Comparison of ENCODE assay signal across 20 cellular contexts in the genomic region with DNA sequence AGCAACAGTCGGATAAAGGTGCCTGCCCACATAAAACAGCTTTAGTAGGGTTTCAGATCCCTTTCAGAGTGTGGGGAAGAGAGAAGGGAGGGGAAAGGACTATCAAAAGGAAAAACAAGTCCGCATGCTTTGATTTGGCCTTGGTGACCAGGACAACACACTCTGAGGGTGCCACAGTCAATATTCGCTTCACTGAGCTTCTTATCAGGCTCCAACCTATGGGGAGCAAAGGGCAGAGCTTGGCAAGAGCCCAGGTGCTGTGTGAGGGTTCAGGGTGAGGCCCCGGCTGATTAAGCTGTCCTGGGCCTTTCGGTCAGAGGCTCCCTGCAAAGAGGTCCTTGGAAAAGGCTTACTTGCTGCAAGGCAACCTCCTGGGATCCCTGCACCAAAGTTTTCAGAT.
DNase-seq lines count a peak whose midpoint lies in the region; ATAC-seq and TF ChIP-seq lines count a peak whose summit lies in the region.
"Had no signal": no experiment of that assay in that cellular context is flagged by ENCODE, and none has a peak within 500 bp of the region (broad histone marks: within the 10 kb centered on the region; RNA-seq: fewer than 3 reads in every experiment).

No MANE protein-coding gene starts in this region.

- no peaks in the 10 kb centered on the region for H3K9me2 ChIP-seq in hepatocyte (replicated peaks; ENCODE audit: insufficient read depth)

- no peaks in the 10 kb centered on the region for H3K27me3 ChIP-seq in right atrium auricular region
- no peaks in the 10 kb centered on the region for H3K27me3 ChIP-seq in hepatocyte
- H3K27me3 ChIP-seq in muscle layer of duodenum (ENCODE audit: low read depth, low read length): no peaks in the 10 kb centered on the region
- H3K27me3 ChIP-seq in transverse colon: no peaks in the 10 kb centered on the region
- H3K27me3 ChIP-seq in esophagus squamous epithelium: no peaks in the 10 kb centered on the region
- no peaks in the 10 kb centered on the region for H3K27me3 ChIP-seq in CD4-positive, alpha-beta T cell (ENCODE audit: control insufficient read depth, insufficient read depth, low read length)

- no peak overlapping the region for H3K4me3 Mint-ChIP-seq in activated T-cell treated with anti-CD3 and anti-CD28 coated beads, Interleukin-2, amount 50 U/mL, for 4 hours
- no peak overlapping the region for H3K4me3 Mint-ChIP-seq in CD4-positive, alpha-beta T cell
- H3K4me3 Mint-ChIP-seq: activated CD8-positive, alpha-beta T cell treated with anti-CD3 and anti-CD28 coated beads, Interleukin-2, amount 10 ng/mL, durations not matched to agents 7 days and 5 days; activated naive CD4-positive, alpha-beta T cell treated with anti-CD3 and anti-CD28 coated beads for 36 hours; activated T-cell treated with anti-CD3 and anti-CD28 coated beads, Interleukin-2, amount 50 U/mL, for 24 hours; immature natural killer cell; T-helper 17 cell had no signal

- no peak for TF ChIP-seq EP300 in transverse colon (IDR thresholded peaks at IDR 0.05; ENCODE audit: low read depth)

- H3K79me2 ChIP-seq in hepatocyte: no peaks in the 10 kb centered on the region

- peak; percentile 40 for ATAC-seq in Right ventricle myocardium superior (ENCODE audit: poor library complexity)
- no peak for ATAC-seq in activated T-cell treated with anti-CD3 and anti-CD28 coated beads, Interleukin-2, amount 50 U/mL, for 4 hours
- ATAC-seq in CD4-positive, alpha-beta T cell (ENCODE audit: poor library complexity): no peak
- ATAC-seq: activated CD8-positive, alpha-beta T cell treated with anti-CD3 and anti-CD28 coated beads, Interleukin-2, amount 10 ng/mL, durations not matched to agents 7 days and 5 days; T-helper 17 cell had no signal

- POLR2A ChIA-PET in CD4-positive, alpha-beta T cell (lab: Charles Lee): no interaction called here

- TF ChIP-seq CTCF in right atrium auricular region (IDR thresholded peaks at IDR 0.05): no peak
- TF ChIP-seq CTCF in hepatocyte (IDR thresholded peaks at IDR 0.05; ENCODE audit: poor library complexity): no peak
- TF ChIP-seq CTCF in transverse colon (IDR thresholded peaks at IDR 0.05): no peak
- no peak for TF ChIP-seq CTCF in esophagus squamous epithelium (IDR thresholded peaks at IDR 0.05)
- no peak for TF ChIP-seq CTCF in CD4-positive, alpha-beta T cell (IDR thresholded peaks at IDR 0.05)

- no peak overlapping the region for H3K27ac Mint-ChIP-seq in CD4-positive, alpha-beta T cell
- H3K27ac Mint-ChIP-seq: activated CD8-positive, alpha-beta T cell treated with anti-CD3 and anti-CD28 coated beads, Interleukin-2, amount 10 ng/mL, durations not matched to agents 7 days and 5 days; activated naive CD4-positive, alpha-beta T cell treated with anti-CD3 and anti-CD28 coated beads for 36 hours; activated T-cell treated with anti-CD3 and anti-CD28 coated beads, Interleukin-2, amount 50 U/mL, for 24 hours; immature natural killer cell; T-helper 17 cell had no signal

- H3K36me3 Mint-ChIP-seq in activated T-cell treated with anti-CD3 and anti-CD28 coated beads, Interleukin-2, amount 50 U/mL, for 4 hours (ENCODE audit: insufficient read depth): no peaks in the 10 kb centered on the region
- H3K36me3 Mint-ChIP-seq in CD4-positive, alpha-beta T cell (ENCODE audit: low read depth): no peaks in the 10 kb centered on the region
- H3K36me3 Mint-ChIP-seq: immature natural killer cell had no signal

- peaks cover 2% of the 10 kb centered on the region for H3K27me3 Mint-ChIP-seq in activated T-cell treated with anti-CD3 and anti-CD28 coated beads, Interleukin-2, amount 50 U/mL, for 4 hours (ENCODE audit: low read depth)
- H3K27me3 Mint-ChIP-seq in CD4-positive, alpha-beta T cell: no peaks in the 10 kb centered on the region

- intact Hi-C loops in Right ventricle myocardium superior (cut with DNase I) (no loop called here), transverse colon (cut with DNase I; ENCODE audit: low total_unique reads) (loop anchor here (10.0 kb wide), 1 partner anchor 247 kb away; no protein-coding TSS in a partner anchor), esophagus squamous epithelium (cut with DNase I) (no loop called here)
- intact Hi-C loops in CD4-positive, alpha-beta T cell (cut with DNase I, micrococcal nuclease): loop anchor here in 1 of 2 experiments (10.0 kb wide), 1 partner anchor 993 kb away; a partner anchor contains a TSS

- no peak overlapping the region for H3K27ac ChIP-seq in right atrium auricular region
- H3K27ac ChIP-seq in hepatocyte: peak overlapping the region; percentile 64
- H3K27ac ChIP-seq in muscle layer of duodenum (ENCODE audit: low read length): peak overlapping the region; percentile 58
- peak overlapping the region; percentile 77 to 81 (median 78) for H3K27ac ChIP-seq in transverse colon
- H3K27ac ChIP-seq in esophagus squamous epithelium: peak overlapping the region in 1 of 4 donors; percentile 41
- no peak overlapping the region for H3K27ac ChIP-seq in CD4-positive, alpha-beta T cell (ENCODE audit: low read depth, low read length)
- H3K27ac ChIP-seq: 22Rv1, coronary artery had no signal

- no peak overlapping the region for H3K4me3 ChIP-seq in right atrium auricular region
- H3K4me3 ChIP-seq in hepatocyte: no peak overlapping the region
- H3K4me3 ChIP-seq in muscle layer of duodenum (ENCODE audit: low read depth in 1 of 2, low read length in 2 of 2): no peak overlapping the region
- no peak overlapping the region for H3K4me3 ChIP-seq in transverse colon
- no peak overlapping the region for H3K4me3 ChIP-seq in esophagus squamous epithelium
- H3K4me3 ChIP-seq: coronary artery had no signal

- H3K4me1 ChIP-seq in right atrium auricular region: peaks cover 0 to 35% of the 10 kb centered on the region in 2 donors
- H3K4me1 ChIP-seq in hepatocyte (ENCODE audit: insufficient read depth): peaks cover 42% of the 10 kb centered on the region
- peaks cover 12 to 16% of the 10 kb centered on the region in 2 donors for H3K4me1 ChIP-seq in muscle layer of duodenum (ENCODE audit: control insufficient read depth in 1 of 2, insufficient read depth in 2 of 2, low read length in 2 of 2)
- H3K4me1 ChIP-seq in transverse colon: peaks cover 11 to 52% (median 27%) of the 10 kb centered on the region in 4 donors
- H3K4me1 ChIP-seq in esophagus squamous epithelium: peaks cover 5 to 47% (median 16%) of the 10 kb centered on the region in 3 donors

- no peaks in the 10 kb centered on the region for H3K9me3 Mint-ChIP-seq in activated T-cell treated with anti-CD3 and anti-CD28 coated beads, Interleukin-2, amount 50 U/mL, for 4 hours
- H3K9me3 Mint-ChIP-seq in CD4-positive, alpha-beta T cell: no peaks in the 10 kb centered on the region
- H3K9me3 Mint-ChIP-seq: activated naive CD4-positive, alpha-beta T cell treated with anti-CD3 and anti-CD28 coated beads for 36 hours; activated T-cell treated with anti-CD3 and anti-CD28 coated beads, Interleukin-2, amount 50 U/mL, for 24 hours; immature natural killer cell had no signal

- no peaks in the 10 kb centered on the region for H4K20me1 ChIP-seq in hepatocyte (ENCODE audit: insufficient read depth, poor library complexity, severe bottlenecking)

- CTCF ChIA-PET in CD4-positive, alpha-beta T cell (lab: Charles Lee): no interaction called here

- H2AFZ ChIP-seq in hepatocyte: no peak overlapping the region

- in situ Hi-C loops in transverse colon (cut with MboI; ENCODE audit: low pct_ligation_motif_present in 1 of 4, low pct_unique_long_range_greater_than_20kb in 1 of 4, low sequenced_read_pairs in 3 of 4): no loop called here

- H3K4me2 ChIP-seq in hepatocyte: peak overlapping the region; percentile 30

- whole genome bisulfite sequencing in hepatocyte (ENCODE audit: low lambda C conversion rate, missing lambda C conversion rate): 38% methylated on average over 5 of the region's 5 CpGs
- WGBS in transverse colon (ENCODE audit: low coverage in 1 of 2), 2 donors: 24 to 51% methylated on average over 3 to 5 of the region's 5 CpGs
- WGBS in esophagus squamous epithelium, 2 donors: 75 to 80% methylated on average over 2 to 3 of the region's 5 CpGs

- TF ChIP-seq POLR2A in transverse colon (IDR thresholded peaks at IDR 0.05) (no peak), esophagus squamous epithelium (IDR thresholded peaks at IDR 0.05) (no peak)

- H3K4me1 Mint-ChIP-seq in activated T-cell treated with anti-CD3 and anti-CD28 coated beads, Interleukin-2, amount 50 U/mL, for 4 hours (ENCODE audit: low read depth): peaks cover 5% of the 10 kb centered on the region
- peaks cover 5% of the 10 kb centered on the region for H3K4me1 Mint-ChIP-seq in CD4-positive, alpha-beta T cell (ENCODE audit: low read depth)
- H3K4me1 Mint-ChIP-seq: immature natural killer cell had no signal

- no peaks in the 10 kb centered on the region for H3K36me3 ChIP-seq in right atrium auricular region
- no peaks in the 10 kb centered on the region for H3K36me3 ChIP-seq in hepatocyte (replicated peaks; ENCODE audit: insufficient read depth, low read depth)
- H3K36me3 ChIP-seq in muscle layer of duodenum (ENCODE audit: control insufficient read depth in 1 of 2, insufficient read depth in 2 of 2, low read length in 2 of 2): no peaks in the 10 kb centered on the region
- no peaks in the 10 kb centered on the region for H3K36me3 ChIP-seq in transverse colon
- no peaks in the 10 kb centered on the region for H3K36me3 ChIP-seq in esophagus squamous epithelium

- H3K9me3 ChIP-seq in right atrium auricular region (no peaks in the 10 kb centered on the region), hepatocyte (ENCODE audit: low read depth) (no peaks in the 10 kb centered on the region), muscle layer of duodenum (ENCODE audit: control insufficient read depth in 1 of 2, low read length in 2 of 2) (no peaks in the 10 kb centered on the region), transverse colon (no peaks in the 10 kb centered on the region), esophagus squamous epithelium (no peaks in the 10 kb centered on the region)
- no peaks in the 10 kb centered on the region for H3K9me3 ChIP-seq in CD4-positive, alpha-beta T cell (ENCODE audit: control insufficient read depth, low read length)

- no peak for DNase-seq in Right ventricle myocardium superior
- DNase-seq in right atrium auricular region (ENCODE audit: low spot score): no peak
- peak; percentile 79 for DNase-seq in hepatocyte (ENCODE audit: low spot score)
- peak; percentile 89 for DNase-seq in transverse colon
- DNase-seq in activated T-cell treated with anti-CD3 and anti-CD28 coated beads, Interleukin-2, amount 50 U/mL, for 4 hours: no peak
- no peak for DNase-seq in esophagus squamous epithelium (lab: John Stamatoyannopoulos, UW)
- no peak for DNase-seq in CD4-positive, alpha-beta T cell
- DNase-seq: activated CD8-positive, alpha-beta T cell treated with anti-CD3 and anti-CD28 coated beads, Interleukin-2, amount 10 ng/mL, durations not matched to agents 7 days and 5 days; activated naive CD4-positive, alpha-beta T cell treated with anti-CD3 and anti-CD28 coated beads for 36 hours; activated T-cell treated with anti-CD3 and anti-CD28 coated beads, Interleukin-2, amount 50 U/mL, for 24 hours; immature natural killer cell; NCI-H1417 treated with DMSO at 0.1 percent for 48 hours; NCI-H2171; NCI-H526 treated with DMSO at 0.1 percent for 48 hours; SIG-M5; stimulated activated CD4-positive, alpha-beta T cell treated with anti-CD3 and anti-CD28 coated beads, Interleukin-4, amount 100 ng/mL, for 1 hour; T-helper 17 cell had no signal

Comparison
In these comparisons a context has a peak if more than half of its experiments do, and no peak if none do; other contexts are left out.
1. DNase-seq: peak in hepatocyte (single experiment) and transverse colon (single experiment); none in Right ventricle myocardium superior (single experiment), right atrium auricular region (single experiment), activated T-cell treated with anti-CD3 and anti-CD28 coated beads, Interleukin-2, amount 50 U/mL, for 4 hours (single experiment), esophagus squamous epithelium (single experiment) and CD4-positive, alpha-beta T cell (0 of 10).
2. H3K27ac ChIP-seq: peak in hepatocyte (single experiment), muscle layer of duodenum (single experiment) and transverse colon (4 of 4); none in right atrium auricular region (0 of 2) and CD4-positive, alpha-beta T cell (single experiment).